8 cellular contexts compared by ENCODE assay signal in the genomic region with DNA sequence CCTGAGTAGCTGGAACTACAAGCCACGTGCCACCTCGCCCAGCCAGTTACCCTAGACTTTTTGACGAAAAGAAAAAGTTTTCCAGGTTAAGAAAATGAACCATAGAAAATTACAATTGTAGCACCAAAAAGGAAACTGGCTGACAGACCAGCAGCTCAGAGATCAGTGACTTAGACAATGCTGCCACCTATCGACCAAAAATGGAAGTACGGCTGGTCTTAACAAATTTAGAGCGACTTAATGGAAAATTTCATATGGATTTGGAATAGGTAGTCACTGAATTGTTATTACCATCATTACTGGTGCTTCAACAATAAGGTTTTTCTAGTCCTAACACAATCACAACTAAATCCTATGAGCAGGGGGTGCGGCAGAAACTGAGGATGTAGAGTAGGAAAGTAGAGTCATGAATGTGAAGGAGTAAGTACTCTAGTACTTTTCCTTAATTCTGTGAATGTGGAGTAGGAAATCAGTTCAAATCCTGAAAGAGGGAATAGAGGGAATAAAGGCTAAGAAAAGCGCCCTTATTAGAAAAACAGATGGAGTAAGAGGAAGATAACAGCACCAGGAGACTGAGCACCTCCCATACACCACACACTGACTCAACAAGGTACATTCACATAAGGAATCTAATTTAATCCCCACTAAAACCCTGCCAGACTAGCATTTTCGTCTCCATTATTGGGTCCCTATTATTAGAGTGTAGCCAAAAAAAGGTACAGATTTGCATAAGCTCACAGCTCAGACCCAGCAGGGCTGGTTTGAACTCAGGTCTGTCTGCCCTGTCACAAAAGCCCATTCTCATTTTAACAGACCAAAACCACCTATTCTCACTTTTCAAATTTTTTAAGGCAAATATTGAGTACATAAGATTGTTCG. TPM values are rescaled to one million over a fixed set of nuclear protein-coding genes. Genes with fewer than 3 reads are reported as not detected.
DNase-seq lines count a peak whose midpoint lies in the region; ATAC-seq and TF ChIP-seq lines count a peak whose summit lies in the region.

No MANE protein-coding gene starts in this region.

- peaks cover 19% of the 10 kb centered on the region for H3K4me1 Mint-ChIP-seq in nephron progenitor cell
- peaks cover 22% of the 10 kb centered on the region for H3K4me1 Mint-ChIP-seq in stimulated activated naive CD8-positive, alpha-beta T cell treated with anti-CD3 and anti-CD28 coated beads, Interleukin-15, amount 100 ng/mL, for 72 hours

- H3K27me3 ChIP-seq in esophagus muscularis mucosa, result peaks cover 0 to 13% (median 0%) of the 10 kb centered on the region in 4 donors

- TF ChIP-seq POLR2A in esophagus muscularis mucosa (IDR thresholded peaks at IDR 0.05; ENCODE audit: low read depth), result no peak

- peak; percentile 80 for TF ChIP-seq CTCF in GM12873 (IDR thresholded peaks at IDR 0.05; ENCODE audit: insufficient read depth, low read depth, low read length, missing control alignments)
- TF ChIP-seq CTCF in esophagus muscularis mucosa (IDR thresholded peaks at IDR 0.05), result peak; percentile 93 to 95 (median 95)
- TF ChIP-seq CTCF in nephron progenitor cell (IDR thresholded peaks at IDR 0.05), result peak; percentile 98

- H3K27ac ChIP-seq in esophagus muscularis mucosa (replicated peaks in 1 of 4), result no peak overlapping the region

- DNase-seq in HuH-7.5 (ENCODE audit: low spot score) (peak; percentile 18), OCI-M1 (lab: John Stamatoyannopoulos, UW) (peak; percentile 90), activated T-cell treated with anti-CD3 and anti-CD28 coated beads for 4 hours (peak; percentile 76), esophagus muscularis mucosa (ENCODE audit: extremely low spot score) (peak; percentile 94), nephron progenitor cell (peak; percentile 84), posterior vena cava (ENCODE audit: low spot score) (no peak)
- DNase-seq in stimulated activated naive CD8-positive, alpha-beta T cell treated with anti-CD3 and anti-CD28 coated beads, Interleukin-15, amount 100 ng/mL, for 72 hours, result peak; percentile 64 to 67

- peak; percentile 52 for ATAC-seq in stimulated activated naive CD8-positive, alpha-beta T cell treated with anti-CD3 and anti-CD28 coated beads, Interleukin-15, amount 100 ng/mL, for 72 hours

- no peaks in the 10 kb centered on the region for H3K36me3 ChIP-seq in esophagus muscularis mucosa

- no peaks in the 10 kb centered on the region for H3K9me3 Mint-ChIP-seq in nephron progenitor cell
- H3K9me3 Mint-ChIP-seq in stimulated activated naive CD8-positive, alpha-beta T cell treated with anti-CD3 and anti-CD28 coated beads, Interleukin-15, amount 100 ng/mL, for 72 hours, result no peaks in the 10 kb centered on the region

- TF ChIP-seq EP300 in esophagus muscularis mucosa (IDR thresholded peaks at IDR 0.05), result no peak

- no peaks in the 10 kb centered on the region for H3K36me3 Mint-ChIP-seq in nephron progenitor cell (ENCODE audit: low read depth)

- WGBS in esophagus muscularis mucosa, result under 1% methylated on average over 9 of the region's 10 CpGs

- H3K4me3 ChIP-seq in esophagus muscularis mucosa, result no peak overlapping the region

- no peak overlapping the region for H3K27ac Mint-ChIP-seq in nephron progenitor cell
- H3K27ac Mint-ChIP-seq in stimulated activated naive CD8-positive, alpha-beta T cell treated with anti-CD3 and anti-CD28 coated beads, Interleukin-15, amount 100 ng/mL, for 72 hours, result no peak overlapping the region

- H3K4me1 ChIP-seq in esophagus muscularis mucosa, result peaks cover 0 to 10% (median 5%) of the 10 kb centered on the region in 4 donors

- peaks cover 45% of the 10 kb centered on the region for H3K27me3 Mint-ChIP-seq in nephron progenitor cell (ENCODE audit: low read depth, poor library complexity)
- peaks cover 67% of the 10 kb centered on the region for H3K27me3 Mint-ChIP-seq in stimulated activated naive CD8-positive, alpha-beta T cell treated with anti-CD3 and anti-CD28 coated beads, Interleukin-15, amount 100 ng/mL, for 72 hours

- no peak overlapping the region for H3K4me3 Mint-ChIP-seq in nephron progenitor cell
- no peak overlapping the region for H3K4me3 Mint-ChIP-seq in stimulated activated naive CD8-positive, alpha-beta T cell treated with anti-CD3 and anti-CD28 coated beads, Interleukin-15, amount 100 ng/mL, for 72 hours

- intact Hi-C loops in esophagus muscularis mucosa (cut with DNase I) (loop anchor here (1.0 kb wide), 1 partner anchor 200 kb away; no protein-coding TSS in a partner anchor), posterior vena cava (cut with DNase I) (loop anchor here (5.0 kb wide), 2 partner anchors 186 to 201 kb away; no protein-coding TSS in a partner anchor)

- H3K9me3 ChIP-seq in esophagus muscularis mucosa, result no peaks in the 10 kb centered on the region

RNA-seq across cellular contexts. Expression of a gene that starts 37.9 kb away (rescaled TPM):
- 100 to 1,000 TPM; 202 to 257 (median 232) TPM for total RNA-seq in esophagus muscularis mucosa
- total RNA-seq in posterior vena cava, result 100 to 1,000 TPM; 193 to 230 TPM

RNA-seq across cellular contexts. Expression of a gene that starts 49.4 kb away (rescaled TPM):
- total RNA-seq in esophagus muscularis mucosa (under 1 TPM in 1 of 4 donors, not detected in 3; 0.17 TPM), posterior vena cava (not detected)
